23 cellular contexts compared by ENCODE assay signal in the genomic region with DNA sequence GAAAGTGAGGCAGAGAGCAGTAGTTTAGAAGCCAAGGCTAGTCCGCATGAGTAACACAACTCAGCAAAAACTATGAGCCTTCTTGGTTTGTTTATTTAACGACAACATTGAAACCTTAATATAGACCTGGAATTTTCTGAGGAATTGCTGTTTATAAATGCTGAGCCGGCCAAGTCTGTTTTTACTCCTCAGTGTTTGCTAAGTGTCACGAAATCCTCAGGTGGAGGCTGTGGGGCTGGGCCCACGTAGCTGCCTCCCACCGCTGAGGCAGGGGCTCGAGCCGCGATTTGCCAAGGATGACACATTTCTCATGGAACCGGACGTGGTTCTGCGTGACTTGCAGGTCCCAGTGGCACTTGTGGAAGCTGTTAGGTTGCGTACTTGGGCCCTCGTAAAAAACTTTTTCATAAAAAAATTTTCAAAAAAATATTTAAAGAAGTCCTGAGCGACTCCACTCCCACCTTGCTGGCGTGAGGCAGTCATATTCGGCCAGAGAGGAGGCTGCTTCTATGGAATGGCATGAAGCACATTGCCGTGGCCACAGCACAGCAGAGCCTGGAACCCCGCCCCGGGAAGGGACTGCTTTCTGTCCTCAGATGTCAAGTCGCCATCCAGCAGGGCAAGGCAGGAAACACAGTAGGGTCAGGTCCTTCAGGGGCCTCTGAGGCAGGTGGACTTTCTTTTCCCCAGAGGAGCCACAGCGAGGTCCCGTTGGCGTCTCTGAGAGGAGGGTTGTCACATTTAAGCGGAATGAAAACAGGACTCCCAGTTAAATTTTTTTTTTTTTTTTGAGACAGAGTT.
"Had no signal": no experiment of that assay in that cellular context is flagged by ENCODE, and none has a peak within 500 bp of the region (broad histone marks: within the 10 kb centered on the region; RNA-seq: fewer than 3 reads in every experiment).

No MANE protein-coding gene starts in this region.

- DNase-seq: activated CD4-positive, alpha-beta T cell treated with anti-CD3 and anti-CD28 coated beads for 4 hours; activated CD4-positive, alpha-beta T cell treated with anti-CD3 and anti-CD28 coated beads, Interleukin-2, amount 50 U/mL, for 48 hours; activated CD4-positive, CD25-positive, alpha-beta regulatory T cell; activated CD8-positive, alpha-beta memory T cell treated with anti-CD3 and anti-CD28 coated beads, Interleukin-2, amount 50 U/mL, for 48 hours; activated naive CD4-positive, alpha-beta T cell treated with anti-CD3 and anti-CD28 coated beads for 36 hours; activated naive CD8-positive, alpha-beta T cell treated with anti-CD3 and anti-CD28 coated beads, Interleukin-2, amount 10 ng/mL, durations not matched to agents 7 days and 5 days; activated T-cell treated with anti-CD3 and anti-CD28 coated beads, Interleukin-2, amount 50 U/mL, for 4 hours; amniotic stem cell; erythroblast; foreskin fibroblast; left ventricle myocardium inferior; midbrain; pancreas; psoas muscle; right cardiac atrium; stimulated activated CD4-positive, alpha-beta T cell treated with anti-CD3 and anti-CD28 coated beads, Interleukin-2, amount 100 ng/mL, for 24 hours; stimulated activated naive CD8-positive, alpha-beta T cell treated with anti-CD3 and anti-CD28 coated beads, Interleukin-15, amount 100 ng/mL, for 72 hours; T-helper 17 cell; trophoblast cell; uterus had no signal

- H3K9me3 ChIP-seq: breast epithelium, left ventricle myocardium inferior, neutrophil, pancreas, psoas muscle, uterus had no signal

- H3K4me1 ChIP-seq: breast epithelium, pancreas, psoas muscle, uterus had no signal

- H3K27ac ChIP-seq: breast epithelium, left ventricle myocardium inferior, neutrophil, pancreas, psoas muscle, skin epidermis, uterus had no signal

- H3K4me3 ChIP-seq: breast epithelium, left ventricle myocardium inferior, pancreas, psoas muscle, skin epidermis, uterus had no signal

- H3K27me3 ChIP-seq: pancreas, uterus had no signal

- H3K36me3 ChIP-seq: breast epithelium, left ventricle myocardium inferior, neutrophil, pancreas, uterus had no signal
